ENCODE assay signal across 1 cellular context in genomic region chr11:65183201-65183891, GRCh38.
TF ChIP-seq lines count a peak whose summit lies in the region.

No MANE protein-coding gene starts in this region.

TF ChIP-seq in HepG2, 621 proteins besides CTCF, POLR2A, EP300 and RAD21:
- TF ChIP-seq KDM1A (CRISPR knock-in tag; IDR thresholded peaks at IDR 0.05) (no peak), ZFP90 (CRISPR knock-in tag; IDR thresholded peaks at IDR 0.05; ENCODE audit: borderline replicate concordance) (no peak), SMARCE1 (IDR thresholded peaks at IDR 0.05; ENCODE audit: borderline replicate concordance) (no peak), GZF1 (CRISPR knock-in tag; IDR thresholded peaks at IDR 0.05) (no peak), PRPF4 (IDR thresholded peaks at IDR 0.05; ENCODE audit: low read depth, low read length, poor library complexity, severe bottlenecking) (no peak), RNF219 (CRISPR knock-in tag; IDR thresholded peaks at IDR 0.05) (no peak), XRCC5 (optimal IDR thresholded peaks at IDR 0.05; ENCODE audit: low read length) (no peak), HDAC1 (CRISPR knock-in tag; IDR thresholded peaks at IDR 0.05) (no peak), ZMYM3 (CRISPR knock-in tag; IDR thresholded peaks at IDR 0.05) (no peak), MEIS2 (CRISPR knock-in tag; IDR thresholded peaks at IDR 0.05) (no peak), TBP (CRISPR knock-in tag; IDR thresholded peaks at IDR 0.05) (no peak), IKZF4 (CRISPR knock-in tag; IDR thresholded peaks at IDR 0.05; ENCODE audit: borderline replicate concordance, low read depth, not compliant biosample characterization) (no peak), SCMH1 (CRISPR knock-in tag; IDR thresholded peaks at IDR 0.05; ENCODE audit: borderline replicate concordance) (no peak)
- TF ChIP-seq, protein P1, sequence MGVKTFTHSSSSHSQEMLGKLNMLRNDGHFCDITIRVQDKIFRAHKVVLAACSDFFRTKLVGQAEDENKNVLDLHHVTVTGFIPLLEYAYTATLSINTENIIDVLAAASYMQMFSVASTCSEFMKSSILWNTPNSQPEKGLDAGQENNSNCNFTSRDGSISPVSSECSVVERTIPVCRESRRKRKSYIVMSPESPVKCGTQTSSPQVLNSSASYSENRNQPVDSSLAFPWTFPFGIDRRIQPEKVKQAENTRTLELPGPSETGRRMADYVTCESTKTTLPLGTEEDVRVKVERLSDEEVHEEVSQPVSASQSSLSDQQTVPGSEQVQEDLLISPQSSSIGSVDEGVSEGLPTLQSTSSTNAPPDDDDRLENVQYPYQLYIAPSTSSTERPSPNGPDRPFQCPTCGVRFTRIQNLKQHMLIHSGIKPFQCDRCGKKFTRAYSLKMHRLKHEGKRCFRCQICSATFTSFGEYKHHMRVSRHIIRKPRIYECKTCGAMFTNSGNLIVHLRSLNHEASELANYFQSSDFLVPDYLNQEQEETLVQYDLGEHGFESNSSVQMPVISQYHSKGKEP (CRISPR knock-in tag; IDR thresholded peaks at IDR 0.05) = no peak
- TF ChIP-seq, protein P2, sequence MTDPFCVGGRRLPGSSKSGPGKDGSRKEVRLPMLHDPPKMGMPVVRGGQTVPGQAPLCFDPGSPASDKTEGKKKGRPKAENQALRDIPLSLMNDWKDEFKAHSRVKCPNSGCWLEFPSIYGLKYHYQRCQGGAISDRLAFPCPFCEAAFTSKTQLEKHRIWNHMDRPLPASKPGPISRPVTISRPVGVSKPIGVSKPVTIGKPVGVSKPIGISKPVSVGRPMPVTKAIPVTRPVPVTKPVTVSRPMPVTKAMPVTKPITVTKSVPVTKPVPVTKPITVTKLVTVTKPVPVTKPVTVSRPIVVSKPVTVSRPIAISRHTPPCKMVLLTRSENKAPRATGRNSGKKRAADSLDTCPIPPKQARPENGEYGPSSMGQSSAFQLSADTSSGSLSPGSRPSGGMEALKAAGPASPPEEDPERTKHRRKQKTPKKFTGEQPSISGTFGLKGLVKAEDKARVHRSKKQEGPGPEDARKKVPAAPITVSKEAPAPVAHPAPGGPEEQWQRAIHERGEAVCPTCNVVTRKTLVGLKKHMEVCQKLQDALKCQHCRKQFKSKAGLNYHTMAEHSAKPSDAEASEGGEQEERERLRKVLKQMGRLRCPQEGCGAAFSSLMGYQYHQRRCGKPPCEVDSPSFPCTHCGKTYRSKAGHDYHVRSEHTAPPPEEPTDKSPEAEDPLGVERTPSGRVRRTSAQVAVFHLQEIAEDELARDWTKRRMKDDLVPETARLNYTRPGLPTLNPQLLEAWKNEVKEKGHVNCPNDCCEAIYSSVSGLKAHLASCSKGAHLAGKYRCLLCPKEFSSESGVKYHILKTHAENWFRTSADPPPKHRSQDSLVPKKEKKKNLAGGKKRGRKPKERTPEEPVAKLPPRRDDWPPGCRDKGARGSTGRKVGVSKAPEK (CRISPR knock-in tag; IDR thresholded peaks at IDR 0.05; ENCODE audit: borderline replicate concordance) = no peak
- TF ChIP-seq, protein P3, sequence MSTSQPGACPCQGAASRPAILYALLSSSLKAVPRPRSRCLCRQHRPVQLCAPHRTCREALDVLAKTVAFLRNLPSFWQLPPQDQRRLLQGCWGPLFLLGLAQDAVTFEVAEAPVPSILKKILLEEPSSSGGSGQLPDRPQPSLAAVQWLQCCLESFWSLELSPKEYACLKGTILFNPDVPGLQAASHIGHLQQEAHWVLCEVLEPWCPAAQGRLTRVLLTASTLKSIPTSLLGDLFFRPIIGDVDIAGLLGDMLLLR (CRISPR knock-in tag; IDR thresholded peaks at IDR 0.05) = no peak
